ENCODE assay signal across 17 cellular contexts in genomic region chr2:130912471-130912870, GRCh38.
DNase-seq lines count a peak whose midpoint lies in the region; ATAC-seq and TF ChIP-seq lines count a peak whose summit lies in the region.
"Had no signal": no experiment of that assay in that cellular context is flagged by ENCODE, and none has a peak within 500 bp of the region (broad histone marks: within the 10 kb centered on the region; RNA-seq: fewer than 3 reads in every experiment).

No MANE protein-coding gene starts in this region.

- no peaks in the 10 kb centered on the region for H3K36me3 Mint-ChIP-seq in activated T-cell treated with anti-CD3 and anti-CD28 coated beads, Interleukin-2, amount 50 U/mL, for 72 hours (ENCODE audit: insufficient read depth in 2 of 2)
- H3K36me3 Mint-ChIP-seq: CD8-positive, alpha-beta memory T cell; IgD-negative memory B cell had no signal

- no peak overlapping the region for H3K27ac Mint-ChIP-seq in activated T-cell treated with anti-CD3 and anti-CD28 coated beads, Interleukin-2, amount 50 U/mL, for 72 hours

- no peaks in the 10 kb centered on the region for H3K36me3 ChIP-seq in esophagus muscularis mucosa

- H3K27ac ChIP-seq in VCaP (0 out of 2 replicates have a peak overlapping the region, but pooled peaks have one; percentile 20), esophagus muscularis mucosa (replicated peaks in 1 of 4) (no peak overlapping the region), skin epidermis (peak overlapping the region in 16 of 21 experiments; percentile 18 to 83 (median 66))
- H3K27ac ChIP-seq: C4-2B had no signal

- TF ChIP-seq EP300 in esophagus muscularis mucosa (IDR thresholded peaks at IDR 0.05) = no peak

- ATAC-seq in activated T-cell treated with anti-CD3 and anti-CD28 coated beads, Interleukin-2, amount 50 U/mL, for 72 hours (replicated peaks in 1 of 2) = no peak

- no peak for TF ChIP-seq POLR2A in esophagus muscularis mucosa (IDR thresholded peaks at IDR 0.05; ENCODE audit: low read depth)

- no peaks in the 10 kb centered on the region for H3K9me3 Mint-ChIP-seq in activated T-cell treated with anti-CD3 and anti-CD28 coated beads, Interleukin-2, amount 50 U/mL, for 72 hours
- H3K9me3 Mint-ChIP-seq: IgD-negative memory B cell had no signal

- TF ChIP-seq CTCF in VCaP (conservative IDR thresholded peaks at IDR 0.05) = no peak
- TF ChIP-seq CTCF in esophagus muscularis mucosa (IDR thresholded peaks at IDR 0.05) = no peak

- H3K27me3 ChIP-seq in esophagus muscularis mucosa = peaks cover 0 to 39% (median 2%) of the 10 kb centered on the region in 4 donors

- no peak overlapping the region for H3K4me3 Mint-ChIP-seq in activated T-cell treated with anti-CD3 and anti-CD28 coated beads, Interleukin-2, amount 50 U/mL, for 72 hours
- H3K4me3 Mint-ChIP-seq: CD8-positive, alpha-beta memory T cell had no signal

- DNase-seq in NCI-H526 (lab: John Stamatoyannopoulos, UW) (peak; percentile 38 to 71), esophagus muscularis mucosa (ENCODE audit: extremely low spot score) (peak; percentile 74), DMS79 treated with DMSO at 0.1 percent for 48 hours (lab: John Stamatoyannopoulos, UW) (no peak), NCI-H2081 treated with DMSO at 0.1 percent for 48 hours (lab: John Stamatoyannopoulos, UW) (no peak)
- no peak for DNase-seq in activated T-cell treated with anti-CD3 and anti-CD28 coated beads, Interleukin-2, amount 50 U/mL, for 72 hours
- no peak for DNase-seq in stimulated activated CD4-positive, alpha-beta T cell treated with anti-CD3 and anti-CD28 coated beads, Interleukin-4, amount 100 ng/mL, for 1 hour
- DNase-seq: Calu3; CD8-positive, alpha-beta memory T cell; DMS153; NCI-H1417; NCI-H1694 treated with DMSO at 0.1 percent for 48 hours; NCI-H774; NK-92 treated with Interleukin-12 subunit alpha and Interleukin-12 subunit beta, amount 100 ng/mL, for 24 hours had no signal

- no peaks in the 10 kb centered on the region for H3K4me1 ChIP-seq in esophagus muscularis mucosa

- no peak overlapping the region for H3K4me3 ChIP-seq in esophagus muscularis mucosa
- H3K4me3 ChIP-seq in skin epidermis = peak overlapping the region in 1 of 7 experiments; percentile 7

- intact Hi-C loops in esophagus muscularis mucosa (cut with DNase I) = no loop called here

- no peaks in the 10 kb centered on the region for H3K9me3 ChIP-seq in esophagus muscularis mucosa

- peaks cover 19% of the 10 kb centered on the region for H3K27me3 Mint-ChIP-seq in activated T-cell treated with anti-CD3 and anti-CD28 coated beads, Interleukin-2, amount 50 U/mL, for 72 hours (ENCODE audit: low read depth)

- WGBS in esophagus muscularis mucosa = 63% methylated on average over 3 of the region's 4 CpGs

- no peaks in the 10 kb centered on the region for H3K4me1 Mint-ChIP-seq in activated T-cell treated with anti-CD3 and anti-CD28 coated beads, Interleukin-2, amount 50 U/mL, for 72 hours (ENCODE audit: low read depth)
- H3K4me1 Mint-ChIP-seq: CD8-positive, alpha-beta memory T cell had no signal

Comparison
In these comparisons a context has a peak if more than half of its experiments do, and no peak if none do; other contexts are left out.
1. DNase-seq: peak in NCI-H526 (2 of 2) and esophagus muscularis mucosa (single experiment); none in DMS79 treated with DMSO at 0.1 percent for 48 hours (single experiment), activated T-cell treated with anti-CD3 and anti-CD28 coated beads, Interleukin-2, amount 50 U/mL, for 72 hours (0 of 2), stimulated activated CD4-positive, alpha-beta T cell treated with anti-CD3 and anti-CD28 coated beads, Interleukin-4, amount 100 ng/mL, for 1 hour (single experiment) and NCI-H2081 treated with DMSO at 0.1 percent for 48 hours (single experiment).
2. H3K27ac ChIP-seq: peak in VCaP (single experiment) and skin epidermis (16 of 21); none in esophagus muscularis mucosa (0 of 4).